22 cellular contexts compared by ENCODE assay signal in the genomic region with DNA sequence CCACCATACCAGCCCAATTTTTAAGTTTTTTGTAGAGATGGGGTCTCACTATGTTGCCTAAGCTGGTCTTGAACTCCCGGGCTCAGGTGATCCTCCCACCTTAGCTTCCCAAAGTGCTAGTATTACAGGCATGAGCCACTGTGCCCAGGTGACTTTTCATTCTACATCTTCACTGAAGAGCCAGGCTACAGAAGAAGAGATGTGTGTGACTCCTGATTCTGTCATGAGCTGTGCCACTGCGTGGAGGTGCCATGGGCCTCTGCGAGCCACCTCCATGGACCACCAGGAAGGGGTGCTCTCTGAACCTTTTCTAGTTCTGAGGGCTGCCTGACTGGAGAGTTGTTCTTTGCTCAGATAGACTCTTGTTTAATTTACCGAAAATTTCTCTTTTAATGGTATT. TPM values are rescaled to one million over a fixed set of nuclear protein-coding genes. Genes with fewer than 3 reads are reported as not detected.
DNase-seq lines count a peak whose midpoint lies in the region; ATAC-seq and TF ChIP-seq lines count a peak whose summit lies in the region.
"Had no signal": no experiment of that assay in that cellular context is flagged by ENCODE, and none has a peak within 500 bp of the region (broad histone marks: within the 10 kb centered on the region; RNA-seq: fewer than 3 reads in every experiment).

No MANE protein-coding gene starts in this region.

- H3K36me3 ChIP-seq in testis (ENCODE audit: low read depth, missing control alignments), result no peaks in the 10 kb centered on the region

- H3K4me1 Mint-ChIP-seq in activated CD8-positive, alpha-beta memory T cell treated with anti-CD3 and anti-CD28 coated beads, Interleukin-2, amount 10 ng/mL, durations not matched to agents 7 days and 5 days, result peaks cover 17% of the 10 kb centered on the region
- H3K4me1 Mint-ChIP-seq in immature natural killer cell, result no peaks in the 10 kb centered on the region

- H3K27me3 Mint-ChIP-seq in activated CD8-positive, alpha-beta memory T cell treated with anti-CD3 and anti-CD28 coated beads, Interleukin-2, amount 10 ng/mL, durations not matched to agents 7 days and 5 days, result no peaks in the 10 kb centered on the region
- peaks cover 0 to 2% (median 0%) of the 10 kb centered on the region in 3 donors for H3K27me3 Mint-ChIP-seq in immature natural killer cell (ENCODE audit: low read depth in 3 of 3)
- H3K27me3 Mint-ChIP-seq: CD4-positive, alpha-beta memory T cell had no signal

- intact Hi-C loops in testis (cut with DNase I; ENCODE audit: low total_unique reads), result no loop called here

- CTCF ChIA-PET in activated CD8-positive, alpha-beta memory T cell treated with anti-CD3 and anti-CD28 coated beads, Interleukin-2, amount 10 ng/mL, durations not matched to agents 7 days and 5 days (lab: Charles Lee), result interaction anchor here (1.1 to 2.1 kb wide), 2 partner anchors 9 to 11 kb away, joined by 3 to 4 read pairs; no protein-coding TSS in a partner anchor

- WGBS in testis, 2 donors, result 90 to 97% methylated on average over 4 of the region's 4 CpGs

- H3K36me3 Mint-ChIP-seq in activated CD8-positive, alpha-beta memory T cell treated with anti-CD3 and anti-CD28 coated beads, Interleukin-2, amount 10 ng/mL, durations not matched to agents 7 days and 5 days, result peaks cover 5% of the 10 kb centered on the region
- H3K36me3 Mint-ChIP-seq in immature natural killer cell, result peaks cover 0 to 4% (median 0%) of the 10 kb centered on the region in 3 donors
- H3K36me3 Mint-ChIP-seq: CD4-positive, alpha-beta memory T cell had no signal

- no peak for ATAC-seq in activated CD8-positive, alpha-beta memory T cell treated with anti-CD3 and anti-CD28 coated beads, Interleukin-2, amount 10 ng/mL, durations not matched to agents 7 days and 5 days
- ATAC-seq in HG02840 (IDR thresholded peaks at IDR 0.05; ENCODE audit: low FRiP score, unreplicated experiment), result no peak
- ATAC-seq: HCT116, PC-3 had no signal

- no peaks in the 10 kb centered on the region for H3K9me3 Mint-ChIP-seq in activated CD8-positive, alpha-beta memory T cell treated with anti-CD3 and anti-CD28 coated beads, Interleukin-2, amount 10 ng/mL, durations not matched to agents 7 days and 5 days (ENCODE audit: low read depth)
- H3K9me3 Mint-ChIP-seq in immature natural killer cell, result no peaks in the 10 kb centered on the region
- H3K9me3 Mint-ChIP-seq: CD4-positive, alpha-beta memory T cell had no signal

- no peak for TF ChIP-seq POLR2A in testis (IDR thresholded peaks at IDR 0.05)

- peak overlapping the region; percentile 19 to 33 for H3K27ac ChIP-seq in testis
- H3K27ac ChIP-seq: HL-60, KMS-11 had no signal

- TF ChIP-seq CTCF in testis (IDR thresholded peaks at IDR 0.05), result no peak

- no peaks in the 10 kb centered on the region for H3K27me3 ChIP-seq in testis

- no peak overlapping the region for H3K4me3 ChIP-seq in testis

- peak; percentile 22 for DNase-seq in activated CD8-positive, alpha-beta memory T cell treated with anti-CD3 and anti-CD28 coated beads, Interleukin-2, amount 10 ng/mL, durations not matched to agents 7 days and 5 days
- DNase-seq in activated CD8-positive, alpha-beta memory T cell treated with anti-CD3 and anti-CD28 coated beads, Interleukin-2, amount 50 U/mL, for 48 hours, result peak; percentile 12
- DNase-seq in mesenteric fat pad (ENCODE audit: low spot score) (peak; percentile 41), testis (peak; percentile 6), immature natural killer cell (no peak), NCI-H1417 treated with DMSO at 0.1 percent for 48 hours (lab: John Stamatoyannopoulos, UW) (no peak)
- DNase-seq: C1 segment of cervical spinal cord; CD4-positive, alpha-beta memory T cell; COR-L47; DMS53; MM.1S; NCI-H1694; NCI-H2029 treated with DMSO at 0.1 percent for 48 hours; NCI-H446 treated with DMSO at 0.1 percent for 48 hours; NCI-H526; NK-92 treated with Interleukin-12 subunit alpha and Interleukin-12 subunit beta, amount 100 ng/mL, for 24 hours; PC-3 had no signal

- peaks cover 14% of the 10 kb centered on the region for H3K4me1 ChIP-seq in testis

- H3K9me3 ChIP-seq in testis, result no peaks in the 10 kb centered on the region

- H3K4me3 Mint-ChIP-seq in activated CD8-positive, alpha-beta memory T cell treated with anti-CD3 and anti-CD28 coated beads, Interleukin-2, amount 10 ng/mL, durations not matched to agents 7 days and 5 days, result no peak overlapping the region
- no peak overlapping the region for H3K4me3 Mint-ChIP-seq in immature natural killer cell
- H3K4me3 Mint-ChIP-seq: CD4-positive, alpha-beta memory T cell; IgD-negative memory B cell had no signal

- no peak overlapping the region for H3K27ac Mint-ChIP-seq in activated CD8-positive, alpha-beta memory T cell treated with anti-CD3 and anti-CD28 coated beads, Interleukin-2, amount 10 ng/mL, durations not matched to agents 7 days and 5 days
- H3K27ac Mint-ChIP-seq in immature natural killer cell, result no peak overlapping the region
- H3K27ac Mint-ChIP-seq: IgD-negative memory B cell had no signal

RNA-seq across cellular contexts. Expression of gene RANBP3, which starts 56.6 kb away (rescaled TPM):
- 100 to 1,000 TPM in 1 of 2 experiments, 10 to 100 TPM in 1; 97.8 to 108 TPM for total RNA-seq in activated CD8-positive, alpha-beta memory T cell treated with anti-CD3 and anti-CD28 coated beads, Interleukin-2, amount 10 ng/mL, durations not matched to agents 7 days and 5 days
- 56.7 TPM for total RNA-seq in mesenteric fat pad
- 100 to 1,000 TPM; 145 to 148 TPM for total RNA-seq in testis
- 142 TPM for polyA plus RNA-seq in testis (ENCODE audit: insufficient read depth, low read depth, low replicate concordance)
- polyA plus RNA-seq in immature natural killer cell, result 10 to 100 TPM in 1 of 3 donors, 1 to 10 TPM in 2; 3.2 to 14.5 (median 4.4) TPM

Comparison
In these comparisons a context has a peak if more than half of its experiments do, and no peak if none do; other contexts are left out.
1. DNase-seq: peak in activated CD8-positive, alpha-beta memory T cell treated with anti-CD3 and anti-CD28 coated beads, Interleukin-2, amount 10 ng/mL, durations not matched to agents 7 days and 5 days (single experiment), activated CD8-positive, alpha-beta memory T cell treated with anti-CD3 and anti-CD28 coated beads, Interleukin-2, amount 50 U/mL, for 48 hours (single experiment), mesenteric fat pad (single experiment) and testis (single experiment); none in immature natural killer cell (0 of 3) and NCI-H1417 treated with DMSO at 0.1 percent for 48 hours (single experiment).